Comparison of ENCODE assay signal across 8 cellular contexts in genomic region chr3:52471371-52472238, GRCh38. TPM values are rescaled to one million over a fixed set of nuclear protein-coding genes. Genes with fewer than 3 reads are reported as not detected.
DNase-seq lines count a peak whose midpoint lies in the region; ATAC-seq, FAIRE-seq and TF ChIP-seq lines count a peak whose summit lies in the region.
"Had no signal": no experiment of that assay in that cellular context is flagged by ENCODE, and none has a peak within 500 bp of the region (broad histone marks: within the 10 kb centered on the region; RNA-seq: fewer than 3 reads in every experiment).

No MANE protein-coding gene starts in this region.

- H3K4me3 ChIP-seq in Panc1 (ENCODE audit: low read depth in 2 of 2, low read length in 2 of 2) (no peak overlapping the region), coronary artery (no peak overlapping the region), upper lobe of right lung (no peak overlapping the region)

- peaks cover 3% of the 10 kb centered on the region; the same call in 1 of the 2 replicates for H3K36me3 ChIP-seq in Panc1 (ENCODE audit: control insufficient read depth, insufficient read depth, low read length)
- peaks cover 48% of the 10 kb centered on the region for H3K36me3 ChIP-seq in upper lobe of right lung

- H3K27ac ChIP-seq in Panc1 (ENCODE audit: low read length) (no peak overlapping the region), coronary artery (peak overlapping the region in 1 of 2 donors; percentile 30), upper lobe of right lung (no peak overlapping the region)

- intact Hi-C loops in Panc1 (cut with micrococcal nuclease; ENCODE audit: unreplicated experiment): no loop called here
- intact Hi-C loops in upper lobe of right lung (cut with DNase I): loop anchor here (10.0 kb wide), 1 partner anchor 53 kb away; no protein-coding TSS in a partner anchor

- ATAC-seq in Panc1 (peak; percentile 87), memory B cell (ENCODE audit: low read depth) (peak; percentile 57), upper lobe of right lung (peak; percentile 87), HG03039 (IDR thresholded peaks at IDR 0.05; ENCODE audit: unreplicated experiment) (no peak)

- H3K4me1 ChIP-seq in Panc1 (ENCODE audit: control insufficient read depth, insufficient read depth, low read length) (no peaks in the 10 kb centered on the region), upper lobe of right lung (peaks cover 20% of the 10 kb centered on the region)

- no peaks in the 10 kb centered on the region for H3K9me3 ChIP-seq in Panc1 (ENCODE audit: control insufficient read depth, insufficient read depth, low read depth, low read length)
- no peaks in the 10 kb centered on the region for H3K9me3 ChIP-seq in upper lobe of right lung

- peaks cover 18% of the 10 kb centered on the region for H3K36me3 Mint-ChIP-seq in memory B cell

- TF ChIP-seq CTCF in Panc1 (IDR thresholded peaks at IDR 0.05) (peak; percentile 86), coronary artery (IDR thresholded peaks at IDR 0.05) (peak; percentile 81), upper lobe of right lung (IDR thresholded peaks at IDR 0.05) (peak; percentile 71)

- H3K27me3 ChIP-seq in Panc1 (ENCODE audit: control insufficient read depth, insufficient read depth, low read length) (no peaks in the 10 kb centered on the region), upper lobe of right lung (no peaks in the 10 kb centered on the region)

- H3K9me3 Mint-ChIP-seq in memory B cell: no peaks in the 10 kb centered on the region

- no peaks in the 10 kb centered on the region for H3K4me1 Mint-ChIP-seq in memory B cell

- POLR2A ChIA-PET in Panc1 (lab: Charles Lee): no interaction called here

- no peak overlapping the region for H3K4me3 Mint-ChIP-seq in memory B cell

- no peak overlapping the region for H3K27ac Mint-ChIP-seq in memory B cell

- FAIRE-seq in GM12892 (lab: Jason Lieb, UNC): peak; percentile 36

- in situ Hi-C loops in Panc1 (cut with HindIII; ENCODE audit: low pct_unique_long_range_greater_than_20kb, low sequenced_read_pairs): no loop called here

- no TSS peak for BruUV-seq in Panc1 (replicated peaks; lab: Mats Ljungman, UMichigan)

- DNase-seq in GM12892 (ENCODE audit: insufficient read length): no peak
- DNase-seq in Panc1 (ENCODE audit: low read depth, low spot score): no peak
- DNase-seq in coronary artery (ENCODE audit: low spot score): no peak
- DNase-seq in memory B cell (ENCODE audit: low spot score in 2 of 2): peak; percentile 26 to 36
- DNase-seq in upper lobe of right lung: peak; percentile 88
- no peak for DNase-seq in NCI-H1105 (lab: John Stamatoyannopoulos, UW)

- H3K27me3 Mint-ChIP-seq in memory B cell: no peaks in the 10 kb centered on the region

- TF ChIP-seq POLR2A in GM12892 (IDR thresholded peaks at IDR 0.05; ENCODE audit: low read depth, low read length): no peak

- CTCF ChIA-PET in Panc1 (lab: Charles Lee): interaction anchor here (0.5 to 0.6 kb wide), 2 partner anchors 36 to 888 kb away, joined by 3 read pairs; no protein-coding TSS in a partner anchor

RNA-seq across cellular contexts. Expression of gene NISCH, which starts 16.2 kb away (rescaled TPM):
- 19.2 TPM for polyA plus RNA-seq in GM12892 (2012; ENCODE audit: missing spikeins)
- total RNA-seq in Panc1 (2021; ENCODE audit: unreplicated experiment) (63.4 TPM), upper lobe of right lung (94.6 TPM)
- 59.1 TPM for polyA plus RNA-seq in Panc1 (2012; ENCODE audit: insufficient read length)

RNA-seq across cellular contexts. Expression of gene TNNC1, which starts 17.8 kb away (rescaled TPM):
- polyA plus RNA-seq in GM12892 (2012; ENCODE audit: missing spikeins): 1.7 TPM
- total RNA-seq in Panc1 (2021; ENCODE audit: unreplicated experiment) (5.2 TPM), upper lobe of right lung (88.9 TPM)
- polyA plus RNA-seq in Panc1 (2012; ENCODE audit: insufficient read length): 7.4 TPM

RNA-seq across cellular contexts. Expression of gene STAB1, which starts 23.5 kb away (rescaled TPM):
- not detected for polyA plus RNA-seq in GM12892 (2012; ENCODE audit: missing spikeins)
- 0.39 TPM for total RNA-seq in Panc1 (2021; ENCODE audit: unreplicated experiment)
- 0.17 TPM for polyA plus RNA-seq in Panc1 (2012; ENCODE audit: insufficient read length)
- total RNA-seq in upper lobe of right lung: 152 TPM
- total RNA-seq: activated CD8-positive, alpha-beta memory T cell treated with anti-CD3 and anti-CD28 coated beads for 36 hours had no signal

RNA-seq across cellular contexts. Expression of gene SEMA3G, which starts 26.7 kb away (rescaled TPM):
- not detected for polyA plus RNA-seq in GM12892 (2012; ENCODE audit: missing spikeins)
- total RNA-seq in Panc1 (2021; ENCODE audit: unreplicated experiment): 1.6 TPM
- polyA plus RNA-seq in Panc1 (2012; ENCODE audit: insufficient read length): 0.61 TPM
- total RNA-seq in upper lobe of right lung: 27.6 TPM

Comparison
In these comparisons a context has a peak if more than half of its experiments do, and no peak if none do; other contexts are left out.
1. DNase-seq: peak in memory B cell (2 of 2) and upper lobe of right lung (single experiment); none in GM12892 (single experiment), Panc1 (single experiment), coronary artery (single experiment) and NCI-H1105 (single experiment).
2. RNA of gene TNNC1, which starts 17.8 kb away (total RNA-seq): 88.9 TPM in upper lobe of right lung (single experiment); 5.2 TPM in Panc1 (single experiment); every median in the first group is over 10 times any median in the second.
3. RNA of gene STAB1, which starts 23.5 kb away (total RNA-seq): 152 TPM in upper lobe of right lung (single experiment); 0.39 TPM in Panc1 (single experiment); every median in the first group is over 100 times any median in the second.
4. Peak in every context shown above with its lines, with median percentiles within 50 percentile points of each other: CTCF ChIP-seq.